ENCODE assay signal across 12 cellular contexts in the genomic region with DNA sequence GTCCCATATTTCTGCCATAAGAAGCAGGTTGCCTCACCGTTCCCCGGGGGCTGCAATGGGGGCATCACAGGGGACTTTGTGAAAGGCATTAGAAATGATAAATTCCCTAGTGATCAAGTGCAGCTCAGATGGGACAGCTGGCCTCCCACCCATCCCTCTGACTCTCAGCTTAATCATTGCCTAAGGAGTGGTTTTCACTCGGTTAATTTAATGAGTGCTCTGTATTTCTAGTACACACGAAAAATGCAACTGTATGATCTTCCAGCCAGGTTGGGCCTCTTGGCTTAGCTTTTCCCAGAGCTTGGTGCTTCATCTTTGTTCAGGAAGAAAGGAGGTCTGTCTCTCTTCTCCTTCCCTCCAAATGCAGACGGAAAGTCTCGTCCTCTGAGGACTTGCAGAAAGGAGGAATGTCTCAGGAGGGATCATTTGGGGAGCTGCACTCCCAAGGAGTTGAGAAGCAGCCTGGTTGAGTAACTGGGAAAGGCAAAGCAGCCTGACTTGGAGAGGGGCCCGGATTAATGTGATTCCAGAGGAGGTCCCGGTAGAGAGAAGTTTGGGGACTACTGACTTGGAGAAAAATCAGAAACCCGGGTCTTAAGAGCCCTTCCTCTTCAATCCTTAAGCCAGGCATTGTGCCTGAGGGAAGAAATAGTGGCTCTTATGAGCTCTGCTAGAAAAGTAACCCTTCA. TPM values are rescaled to one million over a fixed set of nuclear protein-coding genes. Genes with fewer than 3 reads are reported as not detected.
DNase-seq lines count a peak whose midpoint lies in the region; ATAC-seq, FAIRE-seq and TF ChIP-seq lines count a peak whose summit lies in the region.
"Had no signal": no experiment of that assay in that cellular context is flagged by ENCODE, and none has a peak within 500 bp of the region (broad histone marks: within the 10 kb centered on the region; RNA-seq: fewer than 3 reads in every experiment).

No MANE protein-coding gene starts in this region.

- TF ChIP-seq CTCF in AG10803 (conservative IDR thresholded peaks at IDR 0.05; ENCODE audit: low read length) (no peak), GM12878 (IDR thresholded peaks at IDR 0.05 in 2 of 3, conservative IDR thresholded peaks at IDR 0.05 in 1 of 3; ENCODE audit: control insufficient read depth in 2 of 3, extremely low read depth in 1 of 3, insufficient read depth in 1 of 3, low read depth in 3 of 3, low read length in 3 of 3) (no peak), keratinocyte (optimal IDR thresholded peaks at IDR 0.05 in 1 of 3, IDR thresholded peaks at IDR 0.05 in 1 of 3, conservative IDR thresholded peaks at IDR 0.05 in 1 of 3; ENCODE audit: extremely low read depth in 1 of 3, insufficient read depth in 2 of 3, low read length in 3 of 3) (no peak), psoas muscle (IDR thresholded peaks at IDR 0.05) (no peak), omental fat pad (IDR thresholded peaks at IDR 0.05) (no peak)

- H3K27ac ChIP-seq in GM12878 (ENCODE audit: control insufficient read depth, insufficient read depth): no peak overlapping the region
- H3K27ac ChIP-seq in keratinocyte (ENCODE audit: control insufficient read depth, insufficient read depth, low read length): peak overlapping the region; percentile 74
- H3K27ac ChIP-seq in psoas muscle: peak overlapping the region; percentile 48

- H3K36me3 ChIP-seq in GM12878 (ENCODE audit: control insufficient read depth in 2 of 2, insufficient read depth in 2 of 2, low read length in 1 of 2): no peaks in the 10 kb centered on the region
- peaks cover 11 to 55% of the 10 kb centered on the region in 2 experiments for H3K36me3 ChIP-seq in keratinocyte (ENCODE audit: control insufficient read depth in 2 of 2, extremely low read depth in 1 of 2, insufficient read depth in 2 of 2, low read length in 2 of 2)
- no peaks in the 10 kb centered on the region for H3K36me3 ChIP-seq in psoas muscle (ENCODE audit: insufficient read depth in 1 of 2, low read depth in 1 of 2)

- RAD21 ChIA-PET in GM12878 (lab: Charles Lee; ENCODE audit: unreplicated experiment): interaction anchor here (0.6 to 17.5 kb wide), 8 partner anchors 12 to 79 kb away, joined by 3 to 304 read pairs (median 4); no protein-coding TSS in a partner anchor

- no peak overlapping the region for H3K4me2 ChIP-seq in GM12878 (ENCODE audit: control insufficient read depth, insufficient read depth)
- H3K4me2 ChIP-seq in keratinocyte (ENCODE audit: control insufficient read depth, extremely low read depth, insufficient read depth, low read depth, low read length): peak overlapping the region; percentile 27

- no peak for TF ChIP-seq RAD21 in GM12878 (IDR thresholded peaks at IDR 0.05; ENCODE audit: insufficient read depth, low read depth, low read length)

- BruUV-seq in GM12878 (replicated peaks; lab: Mats Ljungman, UMichigan): no TSS peak

- H3K79me2 ChIP-seq in GM12878 (ENCODE audit: control insufficient read depth, insufficient read depth, low read length) (no peaks in the 10 kb centered on the region), keratinocyte (ENCODE audit: control insufficient read depth, insufficient read depth, low read length) (peaks cover 94% of the 10 kb centered on the region)

- H3K27me3 ChIP-seq in GM12878 (replicated peaks in 1 of 2; ENCODE audit: control insufficient read depth in 2 of 2, insufficient read depth in 2 of 2, low read length in 1 of 2): peaks cover 0 to 2% of the 10 kb centered on the region in 2 experiments; a peak in 2 of 4 replicates
- no peaks in the 10 kb centered on the region for H3K27me3 ChIP-seq in keratinocyte (ENCODE audit: control insufficient read depth, extremely low read depth, insufficient read depth, low read length)
- H3K27me3 ChIP-seq in psoas muscle (ENCODE audit: insufficient read depth in 3 of 3, low read length in 2 of 3): no peaks in the 10 kb centered on the region

- in situ Hi-C loops in GM12878 (cut with MboI): no loop called here

- no peak overlapping the region for H3K9ac ChIP-seq in GM12878 (ENCODE audit: control insufficient read depth, insufficient read depth, low read length)
- H3K9ac ChIP-seq in keratinocyte (ENCODE audit: control insufficient read depth, extremely low read depth, insufficient read depth, low read length): peak overlapping the region; percentile 65

- H3K9me1 ChIP-seq in keratinocyte (ENCODE audit: control insufficient read depth, extremely low read depth, insufficient read depth, low read length): peaks cover 9% of the 10 kb centered on the region

- TF ChIP-seq EP300 in GM12878 (IDR thresholded peaks at IDR 0.05; ENCODE audit: borderline replicate concordance in 1 of 2, control insufficient read depth in 1 of 2, low read depth in 2 of 2, low read length in 2 of 2): no peak

- ATAC-seq in GM12878 (no peak), psoas muscle (no peak), GM21515 (IDR thresholded peaks at IDR 0.05; ENCODE audit: unreplicated experiment) (no peak), omental fat pad (ENCODE audit: low FRiP score) (no peak), esophagus mucosa (no peak)

- H3K4me1 ChIP-seq in GM12878 (ENCODE audit: control insufficient read depth, insufficient read depth, low read length) (no peaks in the 10 kb centered on the region), keratinocyte (ENCODE audit: control insufficient read depth, extremely low read depth, insufficient read depth, low read length) (peaks cover 84% of the 10 kb centered on the region), psoas muscle (peaks cover 34% of the 10 kb centered on the region)

- SMC1A ChIA-PET in GM12878 (lab: Charles Lee; ENCODE audit: uncharacterized antibody, unreplicated experiment): interaction anchor here (1.0 to 9.4 kb wide), 13 partner anchors 8 to 87 kb away, joined by 3 to 72 read pairs (median 3); no protein-coding TSS in a partner anchor

- POLR2A ChIA-PET in GM12878 (lab: Charles Lee): interaction anchor here (0.6 to 2.0 kb wide), 5 partner anchors 10 to 80 kb away, joined by 3 to 7 read pairs (median 3); no protein-coding TSS in a partner anchor

- H3K4me3 ChIP-seq in AG10803 (ENCODE audit: low read length): no peak overlapping the region
- no peak overlapping the region for H3K4me3 ChIP-seq in GM12878
- peak overlapping the region in 1 of 3 experiments; percentile 3 for H3K4me3 ChIP-seq in keratinocyte (ENCODE audit: control insufficient read depth in 2 of 3, extremely low read depth in 1 of 3, insufficient read depth in 2 of 3, low read depth in 1 of 3, low read length in 3 of 3)
- H3K4me3 ChIP-seq in psoas muscle: no peak overlapping the region

- DNase-seq in AG10803 (ENCODE audit: low read depth) (peak; percentile 28), GM12878 (ENCODE audit: low read depth, low spot score) (no peak), keratinocyte (ENCODE audit: low read depth, low spot score) (no peak), psoas muscle (no peak), omental fat pad (ENCODE audit: low spot score) (no peak), NCI-H2171 (lab: John Stamatoyannopoulos, UW) (no peak)
- DNase-seq: NCI-H1694 treated with DMSO at 0.1 percent for 48 hours, OCI-M1, T-helper 9 cell had no signal

- no peak for FAIRE-seq in GM12878 (lab: Jason Lieb, UNC)
- FAIRE-seq in keratinocyte (lab: Jason Lieb, UNC): peak; percentile 55
- FAIRE-seq: G401.6 had no signal

- intact Hi-C loops in GM12878 (cut with micrococcal nuclease; ENCODE audit: unreplicated experiment) (no loop called here), psoas muscle (cut with DNase I) (loop anchor here in 1 of 2 donors (10.0 kb wide), 1 partner anchor 257 kb away; no protein-coding TSS in a partner anchor)

- CTCF ChIA-PET in GM12878 (lab: Yijun Ruan, JAX): interaction anchor here (0.9 to 21.0 kb wide), 6 partner anchors 8 to 77 kb away, joined by 3 to 401 read pairs (median 8); no protein-coding TSS in a partner anchor

- H4K20me1 ChIP-seq in GM12878 (ENCODE audit: control insufficient read depth, insufficient read depth) (no peaks in the 10 kb centered on the region), keratinocyte (ENCODE audit: control insufficient read depth, extremely low read depth, insufficient read depth, low read length) (peaks cover 10% of the 10 kb centered on the region)

- 33% methylated on average over 9 of the region's 9 CpGs for WGBS in GM12878 (ENCODE audit: insufficient coverage, insufficient replicate concordance, low lambda C conversion rate, missing lambda C conversion rate)
- WGBS in psoas muscle, 3 donors: 58 to 62% (median 58%) methylated on average over 9 of the region's 9 CpGs

- dilution Hi-C loops in keratinocyte (cut with MboI; ENCODE audit: extremely low pct_ligation_motif_present, low sequenced_read_pairs): no loop called here

- no peak for TF ChIP-seq POLR2A in GM12878 (IDR thresholded peaks at IDR 0.05; ENCODE audit: low read depth, low read length)

- no peak overlapping the region for H2AFZ ChIP-seq in GM12878 (ENCODE audit: control insufficient read depth, low read depth, low read length)
- H2AFZ ChIP-seq in keratinocyte (ENCODE audit: control insufficient read depth, low read length): no peak overlapping the region

- no peaks in the 10 kb centered on the region for H3K9me3 ChIP-seq in GM12878 (replicated peaks; ENCODE audit: control insufficient read depth, insufficient read depth, low read length)
- no peaks in the 10 kb centered on the region for H3K9me3 ChIP-seq in keratinocyte (ENCODE audit: control insufficient read depth, low read depth, low read length)
- H3K9me3 ChIP-seq in psoas muscle: no peaks in the 10 kb centered on the region

RNA-seq across cellular contexts. Expression of gene CD9, which starts 7.2 kb away (rescaled TPM):
- 23.0 and 25.8 TPM in 2 replicates for total RNA-seq in GM12878 (2013; cell fraction: nucleolus; rRNA removed)
- total RNA-seq in GM12878 (2014; rRNA removed): 7.2 and 8.6 TPM in 2 replicates
- 7.5 and 7.6 TPM in 2 replicates for total RNA-seq in GM12878 (2014; rRNA removed; fragmentation: Illumina TruSeq; extraction: Trizol)
- total RNA-seq in GM12878 (2021): 7.9 and 8.3 TPM in 2 replicates
- 0.46 TPM for polyA plus RNA-seq in GM12878 (2011; ENCODE audit: low read depth)
- polyA plus RNA-seq in GM12878 (2011; rRNA removed): 29.9 and 33.1 TPM in 2 replicates
- polyA plus RNA-seq in GM12878 (2011; cell fraction: cytosol; rRNA removed): 20.0 and 26.2 TPM in 2 replicates
- 11.2 and 13.3 TPM in 2 replicates for polyA plus RNA-seq in GM12878 (2011; cell fraction: nucleus; rRNA removed)
- 0.14 and 0.84 TPM in 2 replicates for polyA plus RNA-seq in GM12878 (2012)
- polyA plus RNA-seq in GM12878 (2014; fragmentation: Illumina TruSeq; extraction: Trizol): 8.6 and 20.3 TPM in 2 replicates
- 10 to 100 TPM in 1 of 2 experiments, 1 to 10 TPM in 1; 4.8 to 11.2 TPM for polyA plus RNA-seq in GM12878 (2014; fragmentation: Nextera tagmentation; extraction: Ambion mirVana)
- polyA plus RNA-seq in GM12878 (2014; rRNA removed): 12.6 and 15.6 TPM in 2 replicates
- polyA plus RNA-seq in GM12878 (2016; fragmentation: Nextera tagmentation; extraction: Ambion mirVana): 10 to 100 TPM; 10.9 to 11.7 TPM
- 17.7 and 21.8 TPM in 2 replicates for polyA minus RNA-seq in GM12878 (2011; rRNA and poly(A)+ RNA removed)
- polyA minus RNA-seq in GM12878 (2011; cell fraction: cytosol; rRNA and poly(A)+ RNA removed): 6.4 and 9.1 TPM in 2 replicates
- polyA minus RNA-seq in GM12878 (2011; cell fraction: nucleus; rRNA and poly(A)+ RNA removed): 2.8 and 5.3 TPM in 2 replicates
- polyA plus RNA-seq in keratinocyte: 922 to 1,166 TPM (median 1,084 TPM) in 3 replicates
- 172 TPM for polyA plus RNA-seq in keratinocyte (2011; ENCODE audit: low read depth)
- polyA plus RNA-seq in keratinocyte (2011; cell fraction: cytosol; rRNA removed): 591 and 749 TPM in 2 replicates
- polyA plus RNA-seq in keratinocyte (2011; cell fraction: nucleus; rRNA removed): 1,144 and 1,488 TPM in 2 replicates
- 605 and 776 TPM in 2 replicates for polyA plus RNA-seq in keratinocyte (2012; ENCODE audit: low replicate concordance)
- 431 to 802 TPM (median 750 TPM) in 3 replicates for polyA minus RNA-seq in keratinocyte
- 467 TPM for polyA minus RNA-seq in keratinocyte (2011; cell fraction: cytosol; rRNA and poly(A)+ RNA removed)
- polyA minus RNA-seq in keratinocyte (2011; cell fraction: nucleus; rRNA and poly(A)+ RNA removed): 442 and 537 TPM in 2 replicates
- 10 to 100 TPM; 23.0 to 40.2 (median 30.6) TPM for total RNA-seq in psoas muscle
- 10 to 100 TPM; 26.1 to 90.9 (median 45.4) TPM for polyA plus RNA-seq in psoas muscle
- total RNA-seq in omental fat pad: 100 to 1,000 TPM in 2 of 4 donors, 10 to 100 TPM in 2; 68.3 to 181 (median 119) TPM
- total RNA-seq in esophagus mucosa: 597 TPM
